Comparison of ENCODE assay signal across 8 cellular contexts in the genomic region with DNA sequence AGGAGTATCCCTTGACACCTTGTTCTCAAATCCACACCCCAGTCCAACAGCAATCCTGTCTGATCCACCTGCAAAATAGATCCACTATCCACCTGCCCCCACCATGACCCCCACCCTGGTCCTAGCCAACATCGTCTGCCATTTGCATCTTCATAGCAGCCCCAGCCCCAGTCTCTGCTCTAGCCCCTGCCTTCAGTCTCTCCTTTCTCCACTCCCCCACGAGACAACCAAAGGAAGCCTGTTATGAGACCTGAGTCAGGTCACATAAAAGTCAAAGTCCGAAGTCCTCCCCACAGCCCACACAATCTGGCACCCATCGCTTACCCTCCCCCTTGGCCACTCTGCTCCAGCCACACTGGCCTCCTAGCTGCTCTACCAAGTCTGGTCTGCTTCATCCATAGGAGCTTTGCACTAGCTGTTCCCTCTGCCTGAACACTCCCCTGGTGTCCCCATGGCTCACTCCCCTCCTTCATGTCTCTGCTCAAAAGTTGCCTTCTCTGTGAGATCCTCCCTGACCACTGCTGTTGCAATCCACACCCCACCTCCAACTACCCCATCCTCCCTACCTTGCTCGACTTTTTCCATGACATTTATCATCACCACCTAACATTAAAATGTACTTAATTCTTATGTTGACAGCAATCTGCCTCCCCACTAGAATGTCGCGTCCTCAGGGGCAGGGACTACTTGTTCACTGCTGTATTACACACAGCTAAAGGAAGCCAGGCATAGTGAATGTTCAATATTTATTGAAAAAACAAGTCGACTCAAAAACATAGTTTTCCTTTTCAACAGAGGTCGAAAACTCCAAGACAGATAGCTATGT. TPM values are rescaled to one million over a fixed set of nuclear protein-coding genes. Genes with fewer than 3 reads are reported as not detected.
DNase-seq lines count a peak whose midpoint lies in the region; ATAC-seq, FAIRE-seq and TF ChIP-seq lines count a peak whose summit lies in the region.

No MANE protein-coding gene starts in this region.

- H3K27me3 Mint-ChIP-seq in CD14-positive monocyte (ENCODE audit: low read depth in 3 of 3) (peaks cover 2 to 36% (median 10%) of the 10 kb centered on the region in 3 donors), astrocyte (ENCODE audit: low read depth, unreplicated experiment) (no peaks in the 10 kb centered on the region)

- peaks cover 52% of the 10 kb centered on the region for H3K4me1 ChIP-seq in astrocyte (ENCODE audit: insufficient read depth, low read length)

- H3K4me3 Mint-ChIP-seq in CD14-positive monocyte = peak overlapping the region; percentile 91 to 99
- H3K4me3 Mint-ChIP-seq in astrocyte (ENCODE audit: unreplicated experiment) = peak overlapping the region; percentile 90

- peaks cover 4% of the 10 kb centered on the region for H3K36me3 ChIP-seq in astrocyte (ENCODE audit: insufficient read depth, low read length)

- no peaks in the 10 kb centered on the region for H3K9me3 ChIP-seq in astrocyte (ENCODE audit: insufficient read depth, low read depth, low read length)

- H3K27ac ChIP-seq in astrocyte (ENCODE audit: low read depth, low read length) (peak overlapping the region; percentile 97), layer of hippocampus (ENCODE audit: low read depth, low read length) (peak overlapping the region; percentile 95)

- DNase-seq in CD14-positive monocyte (ENCODE audit: low spot score) = peak; percentile 79
- DNase-seq in LoVo (ENCODE audit: low spot score) = peak; percentile 70
- no peak for DNase-seq in astrocyte (ENCODE audit: low read depth)
- DNase-seq in stromal cell of bone marrow (ENCODE audit: low read depth) = peak; percentile 61
- DNase-seq in NCI-H2081 (lab: John Stamatoyannopoulos, UW) = no peak
- DNase-seq in stimulated activated CD4-positive, alpha-beta T cell treated with anti-CD3 and anti-CD28 coated beads, Interleukin-4, amount 100 ng/mL, for 1 hour = no peak

- peak overlapping the region; percentile 90 for H3K9ac ChIP-seq in astrocyte (ENCODE audit: low read length)

- peaks cover 27% of the 10 kb centered on the region for H3K4me1 Mint-ChIP-seq in CD14-positive monocyte
- H3K4me1 Mint-ChIP-seq in astrocyte (ENCODE audit: low read depth, unreplicated experiment) = peaks cover 33% of the 10 kb centered on the region

- H3K27me3 ChIP-seq in astrocyte (ENCODE audit: insufficient read depth, low read length) (no peaks in the 10 kb centered on the region), layer of hippocampus (ENCODE audit: control insufficient read depth, insufficient read depth, low read length) (no peaks in the 10 kb centered on the region)

- peaks cover 6 to 27% (median 19%) of the 10 kb centered on the region in 7 donors for H3K9me3 Mint-ChIP-seq in CD14-positive monocyte
- no peaks in the 10 kb centered on the region for H3K9me3 Mint-ChIP-seq in astrocyte (ENCODE audit: unreplicated experiment)

- ATAC-seq in GM21515 (IDR thresholded peaks at IDR 0.05; ENCODE audit: unreplicated experiment) = no peak

- H3K36me3 Mint-ChIP-seq in CD14-positive monocyte (peaks cover 40 to 56% of the 10 kb centered on the region in 2 donors), astrocyte (ENCODE audit: low read depth, unreplicated experiment) (peaks cover 5% of the 10 kb centered on the region)

- H4K20me1 ChIP-seq in astrocyte (ENCODE audit: insufficient read depth, low read length) = peaks cover 47% of the 10 kb centered on the region

- H3K4me3 ChIP-seq in astrocyte (ENCODE audit: insufficient read depth, low read depth, low read length) = peak overlapping the region; percentile 18

- intact Hi-C loops in CD14-positive monocyte (cut with micrococcal nuclease) = no loop called here

- peak overlapping the region; percentile 96 to 100 (median 98) for H3K27ac Mint-ChIP-seq in CD14-positive monocyte
- peak overlapping the region; percentile 43 for H3K27ac Mint-ChIP-seq in astrocyte (ENCODE audit: unreplicated experiment)

- H2AFZ ChIP-seq in astrocyte (ENCODE audit: low read depth, low read length) = no peak overlapping the region

- H3K79me2 ChIP-seq in astrocyte (ENCODE audit: insufficient read depth, low read length) = peaks cover 66% of the 10 kb centered on the region

- H3K4me2 ChIP-seq in astrocyte (ENCODE audit: low read length) = peak overlapping the region; percentile 96

- TF ChIP-seq CTCF in CD14-positive monocyte (IDR thresholded peaks at IDR 0.05) (no peak), astrocyte (IDR thresholded peaks at IDR 0.05; ENCODE audit: insufficient read depth, low read depth, low read length) (no peak)

- no peak for FAIRE-seq in astrocyte (lab: Jason Lieb, UNC)

RNA-seq across cellular contexts. Expression of a gene that starts 1.2 kb away (rescaled TPM):
- polyA plus RNA-seq in CD14-positive monocyte = 1 to 10 TPM in 1 of 2 donors, under 1 TPM in 1; 0.73 to 1.2 TPM
- total RNA-seq in astrocyte = 101 and 102 TPM in 2 replicates

RNA-seq across cellular contexts. Expression of a gene that starts 4.6 kb away (rescaled TPM):
- 100 to 1,000 TPM; 473 to 632 TPM for polyA plus RNA-seq in CD14-positive monocyte
- 21.6 and 28.0 TPM in 2 replicates for total RNA-seq in astrocyte

RNA-seq across cellular contexts. Expression of a gene that starts 20.0 kb away (rescaled TPM):
- polyA plus RNA-seq in CD14-positive monocyte = 10 to 100 TPM; 37.0 to 38.2 TPM
- 27.0 and 29.9 TPM in 2 replicates for total RNA-seq in astrocyte

RNA-seq across cellular contexts. Expression of a gene that starts 20.3 kb away (rescaled TPM):
- 10 to 100 TPM; 22.7 to 25.2 TPM for polyA plus RNA-seq in CD14-positive monocyte
- 42.0 and 43.2 TPM in 2 replicates for total RNA-seq in astrocyte

RNA-seq across cellular contexts. Expression of a gene that starts 24.5 kb away (rescaled TPM):
- 1,000 to 10,000 TPM in 1 of 2 donors, 100 to 1,000 TPM in 1; 689 to 1,038 TPM for polyA plus RNA-seq in CD14-positive monocyte
- 1,194 and 1,329 TPM in 2 replicates for total RNA-seq in astrocyte

Comparison
In these comparisons a context has a peak if more than half of its experiments do, and no peak if none do; other contexts are left out.
1. DNase-seq: peak in CD14-positive monocyte (single experiment), LoVo (single experiment) and stromal cell of bone marrow (single experiment); none in astrocyte (single experiment), NCI-H2081 (0 of 2) and stimulated activated CD4-positive, alpha-beta T cell treated with anti-CD3 and anti-CD28 coated beads, Interleukin-4, amount 100 ng/mL, for 1 hour (single experiment).